1 cellular context compared by ENCODE assay signal in genomic region chr4:177313263-177313662, GRCh38.
A peak's percentile ranks its signal among the peaks of the same experiment; 100 is the strongest.
TF ChIP-seq lines count a peak whose summit lies in the region.

No MANE protein-coding gene starts in this region.

TF ChIP-seq in K562, 482 proteins besides CTCF, POLR2A, EP300 and RAD21 (continued from another document):
- TF ChIP-seq MAFF (IDR thresholded peaks at IDR 0.05; ENCODE audit: low read length) (0 out of 2 replicates have a peak, but pooled peaks have one; percentile 13), MEF2A (IDR thresholded peaks at IDR 0.05; ENCODE audit: control insufficient read depth, low read depth, low read length) (no peak), ZNF316 (IDR thresholded peaks at IDR 0.05) (peak; percentile 34; the same call in 1 of the 2 replicates), BCL6 (CRISPR knock-in tag; IDR thresholded peaks at IDR 0.05) (no peak), RFX7 (CRISPR knock-in tag; IDR thresholded peaks at IDR 0.05) (no peak)
